ENCODE assay signal across 1 cellular context in genomic region chr1:41805771-41806471, GRCh38.
TF ChIP-seq lines count a peak whose summit lies in the region.

No MANE protein-coding gene starts in this region.

TF ChIP-seq in SK-N-SH treated with all-trans-retinoic acid at 6 μM for 48 hours, 23 proteins besides CTCF, POLR2A, EP300 and RAD21 (continued from another document):
- TF ChIP-seq, protein P1, sequence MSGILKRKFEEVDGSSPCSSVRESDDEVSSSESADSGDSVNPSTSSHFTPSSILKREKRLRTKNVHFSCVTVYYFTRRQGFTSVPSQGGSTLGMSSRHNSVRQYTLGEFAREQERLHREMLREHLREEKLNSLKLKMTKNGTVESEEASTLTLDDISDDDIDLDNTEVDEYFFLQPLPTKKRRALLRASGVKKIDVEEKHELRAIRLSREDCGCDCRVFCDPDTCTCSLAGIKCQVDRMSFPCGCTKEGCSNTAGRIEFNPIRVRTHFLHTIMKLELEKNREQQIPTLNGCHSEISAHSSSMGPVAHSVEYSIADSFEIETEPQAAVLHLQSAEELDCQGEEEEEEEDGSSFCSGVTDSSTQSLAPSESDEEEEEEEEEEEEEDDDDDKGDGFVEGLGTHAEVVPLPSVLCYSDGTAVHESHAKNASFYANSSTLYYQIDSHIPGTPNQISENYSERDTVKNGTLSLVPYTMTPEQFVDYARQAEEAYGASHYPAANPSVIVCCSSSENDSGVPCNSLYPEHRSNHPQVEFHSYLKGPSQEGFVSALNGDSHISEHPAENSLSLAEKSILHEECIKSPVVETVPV (CRISPR knock-in tag; IDR thresholded peaks at IDR 0.05), result no peak
- TF ChIP-seq POU6F1 (CRISPR knock-in tag; IDR thresholded peaks at IDR 0.05; ENCODE audit: borderline replicate concordance, low read depth) (no peak), ESRRG (CRISPR knock-in tag; IDR thresholded peaks at IDR 0.05) (no peak), OSR1 (CRISPR knock-in tag; IDR thresholded peaks at IDR 0.05) (no peak), PPARA (CRISPR knock-in tag; IDR thresholded peaks at IDR 0.05; ENCODE audit: borderline replicate concordance) (no peak), ZC3H10 (CRISPR knock-in tag; IDR thresholded peaks at IDR 0.05) (no peak)
